Comparison of ENCODE assay signal across 15 cellular contexts in genomic region chr3:184164648-184165330, GRCh38. TPM values are rescaled to one million over a fixed set of nuclear protein-coding genes. Genes with fewer than 3 reads are reported as not detected.
DNase-seq lines count a peak whose midpoint lies in the region; ATAC-seq, FAIRE-seq and TF ChIP-seq lines count a peak whose summit lies in the region.
"Had no signal": no experiment of that assay in that cellular context is flagged by ENCODE, and none has a peak within 500 bp of the region (broad histone marks: within the 10 kb centered on the region; RNA-seq: fewer than 3 reads in every experiment).

No MANE protein-coding gene starts in this region.

- TF ChIP-seq CTCF in coronary artery (IDR thresholded peaks at IDR 0.05) (no peak), gastroesophageal sphincter (IDR thresholded peaks at IDR 0.05) (no peak)

- H3K27ac ChIP-seq in coronary artery (no peak overlapping the region), gastroesophageal sphincter (peak overlapping the region in 3 of 4 donors; percentile 24 to 95 (median 94))
- H3K27ac ChIP-seq: HL-60 had no signal

- WGBS in gastroesophageal sphincter (ENCODE audit: low coverage in 1 of 2), 2 donors = 70 to 100% methylated on average over 1 to 2 of the region's 16 CpGs

- no peak for TF ChIP-seq EP300 in gastroesophageal sphincter (IDR thresholded peaks at IDR 0.05)

- no peak for ATAC-seq in gastroesophageal sphincter
- no peak for ATAC-seq in HG03342 (IDR thresholded peaks at IDR 0.05; ENCODE audit: unreplicated experiment)
- ATAC-seq in GM19023 (IDR thresholded peaks at IDR 0.05; ENCODE audit: unreplicated experiment) = no peak

- no peak for DNase-seq in HTR-8/SVneo (ENCODE audit: insufficient read length, low spot score)
- peak; percentile 52 for DNase-seq in coronary artery (ENCODE audit: low spot score)
- no peak for DNase-seq in activated effector memory CD4-positive, alpha-beta T cell treated with Interleukin-2 at 50 U/mL for 16 hours
- DNase-seq in NK-92 (lab: John Stamatoyannopoulos, UW; ENCODE audit: unreplicated experiment) = no peak
- DNase-seq: C1 segment of cervical spinal cord; Calu3; CD4-positive, alpha-beta T cell; DMS 273 treated with DMSO at 0.1 percent for 48 hours; GOT3 had no signal

- H3K4me3 ChIP-seq in coronary artery = no peak overlapping the region
- no peak overlapping the region for H3K4me3 ChIP-seq in gastroesophageal sphincter
- H3K4me3 ChIP-seq: HAP-1 had no signal

- peak; percentile 4 for FAIRE-seq in HTR-8/SVneo (lab: Jason Lieb, UNC)
- FAIRE-seq: A204.1 had no signal

- peaks cover 0 to 68% of the 10 kb centered on the region in 2 donors for H3K36me3 ChIP-seq in gastroesophageal sphincter

- H3K4me1 ChIP-seq in gastroesophageal sphincter = peaks cover 0 to 55% (median 25%) of the 10 kb centered on the region in 3 donors
- H3K4me1 ChIP-seq: HAP-1 had no signal

- H3K9me3 ChIP-seq in gastroesophageal sphincter = no peaks in the 10 kb centered on the region
- H3K9me3 ChIP-seq: HAP-1 had no signal

- no peaks in the 10 kb centered on the region for H3K27me3 ChIP-seq in gastroesophageal sphincter

- no peak for TF ChIP-seq POLR2A in gastroesophageal sphincter (IDR thresholded peaks at IDR 0.05)

RNA-seq across cellular contexts. Expression of gene DVL3, which starts 9.6 kb away (rescaled TPM):
- total RNA-seq in gastroesophageal sphincter = 100 to 1,000 TPM in 1 of 4 donors, 10 to 100 TPM in 3; 56.8 to 117 (median 66.4) TPM

RNA-seq across cellular contexts. Expression of gene AP2M1, which starts 9.9 kb away (rescaled TPM):
- total RNA-seq in gastroesophageal sphincter = 100 to 1,000 TPM; 234 to 322 (median 288) TPM

RNA-seq across cellular contexts. Expression of gene ABCF3, which starts 21.2 kb away (rescaled TPM):
- 10 to 100 TPM; 31.8 to 54.9 (median 39.5) TPM for total RNA-seq in gastroesophageal sphincter

RNA-seq across cellular contexts. Expression of gene EIF2B5, which starts 29.6 kb away (rescaled TPM):
- total RNA-seq in gastroesophageal sphincter = 10 to 100 TPM; 36.2 to 49.2 (median 44.3) TPM

Comparison
In these comparisons a context has a peak if more than half of its experiments do, and no peak if none do; other contexts are left out.
1. H3K27ac ChIP-seq: peak in gastroesophageal sphincter (3 of 4); none in coronary artery (0 of 2).